In genomic region chr6:47009583-47009982, GRCh38 we compare ENCODE assay signal across 19 cellular contexts. TPM values are rescaled to one million over a fixed set of nuclear protein-coding genes. Genes with fewer than 3 reads are reported as not detected.
A peak's percentile ranks its signal among the peaks of the same experiment; 100 is the strongest.
DNase-seq lines count a peak whose midpoint lies in the region; ATAC-seq, FAIRE-seq and TF ChIP-seq lines count a peak whose summit lies in the region.
"Had no signal": no experiment of that assay in that cellular context is flagged by ENCODE, and none has a peak within 500 bp of the region (broad histone marks: within the 10 kb centered on the region; RNA-seq: fewer than 3 reads in every experiment).

No MANE protein-coding gene starts in this region.

- H3K4me3 ChIP-seq in left ventricle myocardium inferior (no peak overlapping the region), right cardiac atrium (ENCODE audit: low read length) (no peak overlapping the region), OCI-LY1 (ENCODE audit: low read depth, low read length, poor library complexity, severe bottlenecking) (no peak overlapping the region)
- H3K4me3 ChIP-seq: coronary artery, sigmoid colon had no signal

- 57% methylated on average over 7 of the region's 7 CpGs for WGBS in right cardiac atrium

- intact Hi-C loops in left ventricle myocardium inferior (cut with micrococcal nuclease), result no loop called here
- intact Hi-C loops in right cardiac atrium (cut with DNase I), result no loop called here

- H3F3A ChIP-seq in OCI-LY1 (ENCODE audit: insufficient read depth, low read length), result no peaks in the 10 kb centered on the region

- H3K79me2 ChIP-seq in OCI-LY1 (ENCODE audit: insufficient read depth, low read length), result no peaks in the 10 kb centered on the region

- H3K9ac ChIP-seq in OCI-LY1 (ENCODE audit: low read length), result no peak overlapping the region

- no peak overlapping the region for H2AFZ ChIP-seq in OCI-LY1 (ENCODE audit: low read length)

- H3K27me3 ChIP-seq in left ventricle myocardium inferior (ENCODE audit: low read depth) (peaks cover 6% of the 10 kb centered on the region), right cardiac atrium (ENCODE audit: control insufficient read depth, insufficient read depth) (no peaks in the 10 kb centered on the region), OCI-LY1 (ENCODE audit: insufficient read depth, low read length) (no peaks in the 10 kb centered on the region)
- H3K27me3 ChIP-seq: sigmoid colon had no signal

- no peaks in the 10 kb centered on the region for H4K20me1 ChIP-seq in OCI-LY1 (ENCODE audit: insufficient read depth, low read length)

- H3K27ac ChIP-seq in left ventricle myocardium inferior (replicated peaks) (no peak overlapping the region), right cardiac atrium (ENCODE audit: low read length) (no peak overlapping the region), OCI-LY1 (ENCODE audit: low read depth, low read length, poor library complexity, severe bottlenecking) (no peak overlapping the region)
- H3K27ac ChIP-seq: coronary artery, sigmoid colon had no signal

- H3K36me3 ChIP-seq in left ventricle myocardium inferior (no peaks in the 10 kb centered on the region), OCI-LY1 (ENCODE audit: insufficient read depth, low read length) (no peaks in the 10 kb centered on the region)
- H3K36me3 ChIP-seq: sigmoid colon had no signal

- DNase-seq in left ventricle myocardium inferior (no peak), right cardiac atrium (no peak), cerebellum (ENCODE audit: low spot score) (peak; percentile 25), urothelium cell line (ENCODE audit: low spot score) (no peak), iPS-NIHi11 (ENCODE audit: low spot score) (no peak), NCI-H2171 (lab: John Stamatoyannopoulos, UW) (no peak)
- DNase-seq: activated CD8-positive, alpha-beta memory T cell treated with anti-CD3 and anti-CD28 coated beads for 24 hours; activated T-cell treated with anti-CD3 and anti-CD28 coated beads, Interleukin-2, amount 50 U/mL, for 72 hours; foreskin melanocyte; left colon; NCI-H146; NCI-H2227 treated with DMSO at 0.1 percent for 48 hours; SHP77 treated with DMSO at 0.1 percent for 48 hours; sigmoid colon; stimulated activated CD4-positive, alpha-beta T cell treated with anti-CD3 and anti-CD28 coated beads, Interleukin-1b, Interleukin-23, amount 100 ng/mL, for 48 hours; T-helper 2 cell had no signal

- TF ChIP-seq CTCF in left ventricle myocardium inferior (IDR thresholded peaks at IDR 0.05; ENCODE audit: borderline replicate concordance) (peak; percentile 37), OCI-LY1 (IDR thresholded peaks at IDR 0.05; ENCODE audit: low read length) (peak; percentile 8; the same call in 1 of the 2 replicates)

- no peaks in the 10 kb centered on the region for H3K4me1 ChIP-seq in left ventricle myocardium inferior
- no peaks in the 10 kb centered on the region for H3K4me1 ChIP-seq in right cardiac atrium (ENCODE audit: control insufficient read depth, insufficient read depth, low read length)
- no peaks in the 10 kb centered on the region for H3K4me1 ChIP-seq in OCI-LY1 (ENCODE audit: insufficient read depth, low read length, severe bottlenecking)
- H3K4me1 ChIP-seq: sigmoid colon had no signal

- H3K9me3 ChIP-seq in left ventricle myocardium inferior (replicated peaks), result no peaks in the 10 kb centered on the region
- no peaks in the 10 kb centered on the region for H3K9me3 ChIP-seq in right cardiac atrium (ENCODE audit: control insufficient read depth, low read length)
- H3K9me3 ChIP-seq in OCI-LY1 (ENCODE audit: low read length), result no peaks in the 10 kb centered on the region
- H3K9me3 ChIP-seq: sigmoid colon had no signal

- no peaks in the 10 kb centered on the region for H3K9me2 ChIP-seq in OCI-LY1 (ENCODE audit: low read depth, low read length)

- H3K4me2 ChIP-seq in OCI-LY1 (ENCODE audit: low read length), result no peak overlapping the region

- ATAC-seq in right cardiac atrium (no peak), GM18511 (IDR thresholded peaks at IDR 0.05; ENCODE audit: unreplicated experiment) (no peak)
- ATAC-seq: activated T-cell treated with anti-CD3 and anti-CD28 coated beads, Interleukin-2, amount 50 U/mL, for 72 hours; left colon had no signal

- FAIRE-seq in urothelium cell line (lab: Jason Lieb, UNC), result no peak

RNA-seq across cellular contexts. Expression of gene ADGRF1, which starts 32.5 kb away (rescaled TPM):
- total RNA-seq in left ventricle myocardium inferior, result not detected
- total RNA-seq in right cardiac atrium, result not detected
- polyA plus RNA-seq in right cardiac atrium, result not detected
- total RNA-seq in cerebellum, result under 0.01 TPM
- total RNA-seq: activated T-cell treated with anti-CD3 and anti-CD28 coated beads, Interleukin-2, amount 50 U/mL, for 72 hours; sigmoid colon had no signal
